ENCODE assay signal across 9 cellular contexts in the genomic region with DNA sequence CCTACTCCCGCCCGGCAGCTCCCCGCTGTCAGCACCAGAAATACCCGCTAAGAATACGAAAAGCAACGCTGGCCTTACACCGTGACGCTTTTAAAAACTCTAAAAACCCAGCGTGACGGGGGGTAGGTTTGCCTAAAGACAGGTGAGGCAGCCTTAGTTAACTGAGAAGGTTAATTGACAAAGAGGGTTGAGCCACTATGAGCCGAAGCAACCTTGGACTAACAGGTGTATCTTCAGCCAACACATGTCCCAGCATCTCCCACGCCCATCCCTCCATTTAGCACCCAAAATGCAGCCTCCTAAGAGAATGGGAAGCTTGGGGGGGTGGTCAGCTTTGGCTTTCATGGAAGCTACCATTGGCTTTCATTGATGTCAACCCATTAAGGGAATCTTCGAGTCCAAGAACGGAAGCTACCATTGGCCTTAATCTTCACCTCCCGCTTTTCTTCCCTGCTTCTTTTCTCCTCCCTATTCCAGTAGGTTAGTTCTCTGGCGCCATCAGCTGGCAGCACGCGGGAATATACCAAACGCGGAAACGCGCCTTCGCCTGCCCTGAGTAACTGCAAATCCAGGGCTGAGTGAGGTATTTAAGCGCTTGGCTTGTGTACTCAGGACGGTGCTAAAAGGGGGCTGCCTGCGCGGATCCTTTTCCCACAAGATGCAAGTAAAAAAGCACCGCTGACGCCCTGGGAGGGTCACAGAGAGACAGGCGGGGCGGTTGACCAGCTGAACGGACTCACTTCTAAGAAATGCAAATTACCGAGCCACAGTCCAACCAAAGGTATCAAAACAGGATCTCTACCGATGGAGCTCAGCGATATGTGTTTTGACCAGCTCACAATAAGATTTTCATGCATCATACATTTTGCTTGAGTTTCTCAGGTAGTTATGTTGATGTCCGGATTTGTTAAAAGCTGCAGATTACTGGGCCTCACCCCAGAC. TPM values are rescaled to one million over a fixed set of nuclear protein-coding genes. Genes with fewer than 3 reads are reported as not detected.
DNase-seq lines count a peak whose midpoint lies in the region; TF ChIP-seq lines count a peak whose summit lies in the region.
"Had no signal": no experiment of that assay in that cellular context is flagged by ENCODE, and none has a peak within 500 bp of the region (broad histone marks: within the 10 kb centered on the region; RNA-seq: fewer than 3 reads in every experiment).

No MANE protein-coding gene starts in this region.

- POLR2A ChIA-PET in MCF 10A (lab: Yijun Ruan, JAX): no interaction called here

- no peaks in the 10 kb centered on the region for H3K9me3 Mint-ChIP-seq in MCF 10A (ENCODE audit: unreplicated experiment)

- CTCF ChIA-PET in MCF 10A (lab: Yijun Ruan, JAX): interaction anchor here (0.6 to 1.6 kb wide), 18 partner anchors 9 to 1867 kb away, joined by 3 to 6 read pairs (median 4); no protein-coding TSS in a partner anchor

- H3K4me3 ChIP-seq in coronary artery: no peak overlapping the region

- TF ChIP-seq CTCF in MCF 10A (IDR thresholded peaks at IDR 0.05; ENCODE audit: unreplicated experiment): peak; percentile 60
- no peak for TF ChIP-seq CTCF in coronary artery (IDR thresholded peaks at IDR 0.05)

- no peak overlapping the region for H3K4me3 Mint-ChIP-seq in MCF 10A (ENCODE audit: unreplicated experiment)
- H3K4me3 Mint-ChIP-seq: CD4-positive, CD25-positive, alpha-beta regulatory T cell had no signal

- no peaks in the 10 kb centered on the region for H3K27me3 Mint-ChIP-seq in MCF 10A (ENCODE audit: insufficient read depth, unreplicated experiment)

- H3K27ac Mint-ChIP-seq in MCF 10A (ENCODE audit: low read depth, unreplicated experiment): no peak overlapping the region
- H3K27ac Mint-ChIP-seq: CD4-positive, CD25-positive, alpha-beta regulatory T cell had no signal

- intact Hi-C loops in MCF 10A (cut with micrococcal nuclease): loop anchor here (1.0 to 10.0 kb wide), 4 partner anchors 154 to 246 kb away; a partner anchor contains a TSS

- no peaks in the 10 kb centered on the region for H3K36me3 Mint-ChIP-seq in MCF 10A (ENCODE audit: insufficient read depth, unreplicated experiment)
- H3K36me3 Mint-ChIP-seq: CD4-positive, CD25-positive, alpha-beta regulatory T cell had no signal

- H3K4me1 Mint-ChIP-seq in MCF 10A (ENCODE audit: insufficient read depth, unreplicated experiment): peaks cover 19% of the 10 kb centered on the region
- H3K4me1 Mint-ChIP-seq: CD4-positive, CD25-positive, alpha-beta regulatory T cell had no signal

- peak; percentile 2 for DNase-seq in NCI-H2029 (lab: John Stamatoyannopoulos, UW)
- no peak for DNase-seq in NCI-H2029 treated with DMSO at 0.1 percent for 48 hours (lab: John Stamatoyannopoulos, UW)
- peak; percentile 45 for DNase-seq in HCEC 1CT
- peak; percentile 65 for DNase-seq in NCI-H748 treated with DMSO at 0.1 percent for 48 hours (lab: John Stamatoyannopoulos, UW)
- peak; percentile 77 for DNase-seq in MCF 10A (ENCODE audit: unreplicated experiment)
- peak; percentile 94 for DNase-seq in islet precursor cell
- DNase-seq in stimulated activated CD4-positive, alpha-beta T cell treated with anti-CD3 and anti-CD28 coated beads, TNF-alpha, amount 100 ng/mL, for 48 hours (ENCODE audit: low read depth in 3 of 3): peak in 2 of 3 donors; percentile 28 to 41
- DNase-seq in coronary artery (ENCODE audit: low spot score): no peak

- no TSS peak for BruUV-seq in MCF 10A (replicated peaks; lab: Mats Ljungman, UMichigan)

- no peak overlapping the region for H3K27ac ChIP-seq in coronary artery

RNA-seq across cellular contexts. Expression of a gene that starts 38.5 kb away (rescaled TPM):
- not detected in 2 replicates for total RNA-seq in MCF 10A (2022)
- total RNA-seq: CD4-positive, CD25-positive, alpha-beta regulatory T cell had no signal

RNA-seq across cellular contexts. Expression of a gene that starts 56.2 kb away (rescaled TPM):
- total RNA-seq in MCF 10A (2022): not detected in 2 replicates
- total RNA-seq: CD4-positive, CD25-positive, alpha-beta regulatory T cell had no signal

Comparison
In these comparisons a context has a peak if more than half of its experiments do, and no peak if none do; other contexts are left out.
1. DNase-seq: peak in NCI-H2029 (single experiment), HCEC 1CT (single experiment), NCI-H748 treated with DMSO at 0.1 percent for 48 hours (single experiment), MCF 10A (single experiment), islet precursor cell (single experiment) and stimulated activated CD4-positive, alpha-beta T cell treated with anti-CD3 and anti-CD28 coated beads, TNF-alpha, amount 100 ng/mL, for 48 hours (2 of 3); none in NCI-H2029 treated with DMSO at 0.1 percent for 48 hours (single experiment) and coronary artery (single experiment).